In the genomic region with DNA sequence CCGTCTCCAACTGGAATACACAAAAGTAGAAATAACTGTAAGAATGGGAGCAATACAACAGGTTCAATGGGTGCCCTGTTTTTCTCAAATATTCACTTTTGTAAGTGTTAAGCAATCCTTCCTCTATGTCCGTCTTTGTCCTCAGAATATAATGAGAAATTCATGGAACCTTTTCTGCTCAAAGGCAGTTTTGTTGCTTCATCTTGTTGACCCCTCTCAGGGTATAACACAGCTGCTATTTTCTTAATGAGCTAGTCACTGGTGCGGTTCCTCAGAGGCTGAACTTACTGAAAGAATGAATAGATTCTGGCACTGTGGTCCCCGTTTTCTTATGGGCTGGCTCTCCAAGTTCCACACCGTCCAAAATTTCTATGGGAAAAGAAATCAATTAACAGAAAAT, we compare ENCODE assay signal across 24 cellular contexts. TPM values are rescaled to one million over a fixed set of nuclear protein-coding genes. Genes with fewer than 3 reads are reported as not detected.
A peak's percentile ranks its signal among the peaks of the same experiment; 100 is the strongest.
DNase-seq lines count a peak whose midpoint lies in the region; ATAC-seq and TF ChIP-seq lines count a peak whose summit lies in the region.
"Had no signal": no experiment of that assay in that cellular context is flagged by ENCODE, and none has a peak within 500 bp of the region (broad histone marks: within the 10 kb centered on the region; RNA-seq: fewer than 3 reads in every experiment).

No MANE protein-coding gene starts in this region.

- no peak for ATAC-seq in GM18873 (IDR thresholded peaks at IDR 0.05; ENCODE audit: low FRiP score, unreplicated experiment)
- ATAC-seq: GM12878 had no signal

- H3K27ac Mint-ChIP-seq in neural crest cell (ENCODE audit: unreplicated experiment): peak overlapping the region; percentile 91
- H3K27ac Mint-ChIP-seq: CD4-positive, alpha-beta T cell had no signal

- H3K27ac ChIP-seq in angular gyrus (ENCODE audit: low read depth, low read length) (peak overlapping the region; percentile 58), tibial nerve (peak overlapping the region; percentile 32 to 91 (median 58))
- H3K27ac ChIP-seq: BLaER1 had no signal

- TF ChIP-seq CTCF in neural crest cell (conservative IDR thresholded peaks at IDR 0.05) (no peak), tibial nerve (IDR thresholded peaks at IDR 0.05) (no peak)

- peaks cover 0 to 19% (median 9%) of the 10 kb centered on the region in 4 donors for H3K4me1 ChIP-seq in tibial nerve
- H3K4me1 ChIP-seq: BLaER1, Caco-2 had no signal

- peaks cover 0 to 87% (median 7%) of the 10 kb centered on the region in 3 donors for H3K36me3 ChIP-seq in tibial nerve

- H3K27me3 ChIP-seq in tibial nerve: no peaks in the 10 kb centered on the region
- H3K27me3 ChIP-seq: BLaER1 had no signal

- H3K4me3 Mint-ChIP-seq in neural crest cell: peak overlapping the region; percentile 10
- H3K4me3 Mint-ChIP-seq: CD4-positive, alpha-beta T cell had no signal

- TF ChIP-seq POLR2A in tibial nerve (IDR thresholded peaks at IDR 0.05): no peak

- H3K27me3 Mint-ChIP-seq in neural crest cell (ENCODE audit: low read depth): no peaks in the 10 kb centered on the region
- H3K27me3 Mint-ChIP-seq: CD4-positive, alpha-beta T cell had no signal

- no peak overlapping the region for H3K4me3 ChIP-seq in tibial nerve
- H3K4me3 ChIP-seq: BLaER1, GM12878 had no signal

- no peaks in the 10 kb centered on the region for H3K9me3 ChIP-seq in tibial nerve
- H3K9me3 ChIP-seq: BLaER1, Caco-2 had no signal

- H3K9me3 Mint-ChIP-seq in neural crest cell: no peaks in the 10 kb centered on the region
- H3K9me3 Mint-ChIP-seq: CD4-positive, alpha-beta T cell had no signal

- 28 to 46% methylated on average over 5 of the region's 5 CpGs for WGBS in tibial nerve, 2 donors

- H3K36me3 Mint-ChIP-seq in neural crest cell (ENCODE audit: low read depth): peaks cover 11% of the 10 kb centered on the region

- H3K4me1 Mint-ChIP-seq in neural crest cell: peaks cover 18% of the 10 kb centered on the region

- peak; percentile 96 for DNase-seq in foreskin melanocyte
- peak; percentile 3 for DNase-seq in neural crest cell (ENCODE audit: low read depth, low spot score)
- DNase-seq in tibial nerve (ENCODE audit: low spot score in 2 of 2): no peak
- no peak for DNase-seq in NK-92 (lab: John Stamatoyannopoulos, UW; ENCODE audit: unreplicated experiment)
- DNase-seq in NAMALWA (ENCODE audit: low spot score): no peak
- DNase-seq: Caco-2; CD4-positive, alpha-beta T cell; DMS 273 treated with DMSO at 0.1 percent for 48 hours; DND-41; GOT3; HCEC 1CT; KBM-7; MM.1S; NCI-H1092 treated with DMSO at 0.1 percent for 48 hours; NCI-H146; NCI-H2029; NCI-H226; NCI-H510A treated with DMSO at 0.1 percent for 48 hours; NCI-H748 treated with DMSO at 0.1 percent for 48 hours; NK-92 treated with Interleukin-12 subunit alpha and Interleukin-12 subunit beta, amount 100 ng/mL, for 24 hours had no signal

- TF ChIP-seq EP300 in tibial nerve (IDR thresholded peaks at IDR 0.05): peak in 1 of 2 donors; percentile 76

RNA-seq across cellular contexts. Expression of a gene that starts 9.7 kb away (rescaled TPM):
- total RNA-seq in neural crest cell (115 and 127 TPM in 2 replicates), tibial nerve (100 to 1,000 TPM in 3 of 4 donors, 10 to 100 TPM in 1; 96.1 to 181 (median 127) TPM)

RNA-seq across cellular contexts. Expression of a gene that starts 49.5 kb away (rescaled TPM):
- total RNA-seq in neural crest cell: 147 and 152 TPM in 2 replicates
- total RNA-seq in tibial nerve: 100 to 1,000 TPM in 2 of 4 donors, 10 to 100 TPM in 2; 66.2 to 210 (median 87.4) TPM

Comparison
In these comparisons a context has a peak if more than half of its experiments do, and no peak if none do; other contexts are left out.
1. DNase-seq: peak in foreskin melanocyte (single experiment) and neural crest cell (single experiment); none in tibial nerve (0 of 2), NK-92 (single experiment) and NAMALWA (single experiment).